ENCODE assay signal across 17 cellular contexts in genomic region chr9:99128133-99128406, GRCh38. TPM values are rescaled to one million over a fixed set of nuclear protein-coding genes. Genes with fewer than 3 reads are reported as not detected.
DNase-seq lines count a peak whose midpoint lies in the region; ATAC-seq and TF ChIP-seq lines count a peak whose summit lies in the region.
"Had no signal": no experiment of that assay in that cellular context is flagged by ENCODE, and none has a peak within 500 bp of the region (broad histone marks: within the 10 kb centered on the region; RNA-seq: fewer than 3 reads in every experiment).

No MANE protein-coding gene starts in this region.

- dilution Hi-C loops in mammary epithelial cell (cut with HindIII; ENCODE audit: low sequenced_read_pairs), result no loop called here

- BruUV-seq in MCF 10A (replicated peaks; lab: Mats Ljungman, UMichigan) (no TSS peak), mammary epithelial cell (replicated peaks; lab: Mats Ljungman, UMichigan) (TSS peak; percentile 56)

- no peak for TF ChIP-seq CTCF in MCF 10A (IDR thresholded peaks at IDR 0.05; ENCODE audit: unreplicated experiment)
- no peak for TF ChIP-seq CTCF in breast epithelium (IDR thresholded peaks at IDR 0.05)
- no peak for TF ChIP-seq CTCF in mammary epithelial cell (conservative IDR thresholded peaks at IDR 0.05 in 1 of 2, IDR thresholded peaks at IDR 0.05 in 1 of 2; ENCODE audit: extremely low read depth in 1 of 2, insufficient read depth in 1 of 2, low read depth in 1 of 2, low read length in 2 of 2)

- no peaks in the 10 kb centered on the region for H4K20me1 ChIP-seq in mammary epithelial cell (ENCODE audit: insufficient read depth, low read length)

- no peak overlapping the region for H2AFZ ChIP-seq in mammary epithelial cell (ENCODE audit: low read depth, low read length)

- TF ChIP-seq POLR2A in breast epithelium (IDR thresholded peaks at IDR 0.05), result no peak

- peaks cover 7% of the 10 kb centered on the region for H3K9me3 Mint-ChIP-seq in MCF 10A (ENCODE audit: unreplicated experiment)
- peaks cover 6 to 8% of the 10 kb centered on the region in 2 donors for H3K9me3 Mint-ChIP-seq in stimulated activated naive CD8-positive, alpha-beta T cell treated with anti-CD3 and anti-CD28 coated beads, Interleukin-15, amount 100 ng/mL, for 72 hours
- H3K9me3 Mint-ChIP-seq: IgD-negative memory B cell had no signal

- no peak overlapping the region for H3K4me3 Mint-ChIP-seq in MCF 10A (ENCODE audit: unreplicated experiment)
- H3K4me3 Mint-ChIP-seq in stimulated activated naive CD8-positive, alpha-beta T cell treated with anti-CD3 and anti-CD28 coated beads, Interleukin-15, amount 100 ng/mL, for 72 hours, result peak overlapping the region; percentile 8 to 45
- H3K4me3 Mint-ChIP-seq: IgD-negative memory B cell had no signal

- H3K36me3 ChIP-seq in breast epithelium (no peaks in the 10 kb centered on the region), mammary epithelial cell (ENCODE audit: insufficient read depth, low read length) (no peaks in the 10 kb centered on the region), H7 (replicated peaks; ENCODE audit: control insufficient read depth, insufficient read depth, low read length) (peaks cover 2% of the 10 kb centered on the region; the same call in 1 of the 2 replicates)
- H3K36me3 ChIP-seq: right atrium auricular region had no signal

- H3K4me3 ChIP-seq in breast epithelium (no peak overlapping the region), mammary epithelial cell (replicated peaks in 1 of 3; ENCODE audit: insufficient read depth in 1 of 3, low read depth in 2 of 3, low read length in 3 of 3) (no peak overlapping the region), H7 (ENCODE audit: insufficient read depth, low read depth, low read length) (no peak overlapping the region)
- H3K4me3 ChIP-seq: right atrium auricular region, SJCRH30 had no signal

- peaks cover 16% of the 10 kb centered on the region for H3K4me1 Mint-ChIP-seq in MCF 10A (ENCODE audit: insufficient read depth, unreplicated experiment)
- peaks cover 91% of the 10 kb centered on the region for H3K4me1 Mint-ChIP-seq in stimulated activated naive CD8-positive, alpha-beta T cell treated with anti-CD3 and anti-CD28 coated beads, Interleukin-15, amount 100 ng/mL, for 72 hours

- H3K27ac ChIP-seq in breast epithelium, result peak overlapping the region in 1 of 2 donors; percentile 31
- peak overlapping the region; percentile 96 for H3K27ac ChIP-seq in mammary epithelial cell (ENCODE audit: insufficient read depth, low read depth, low read length)
- H3K27ac ChIP-seq: right atrium auricular region, SJCRH30, WERI-Rb-1 had no signal

- CTCF ChIA-PET in MCF 10A (lab: Yijun Ruan, JAX) (interaction anchor here (0.8 kb wide), 1 partner anchor 280 kb away, joined by 5 read pairs; no protein-coding TSS in a partner anchor), mammary epithelial cell (lab: Charles Lee; ENCODE audit: low non-redundant PET) (no interaction called here)

- in situ Hi-C loops in mammary epithelial cell (cut with MboI; ENCODE audit: low sequenced_read_pairs in 2 of 2), result loop anchor here (25.0 kb wide), 1 partner anchor 266 kb away; no protein-coding TSS in a partner anchor

- H3K79me2 ChIP-seq in mammary epithelial cell (ENCODE audit: insufficient read depth, low read length), result peaks cover 67% of the 10 kb centered on the region

- intact Hi-C loops in MCF 10A (cut with micrococcal nuclease), result no loop called here
- intact Hi-C loops in breast epithelium (cut with DNase I; ENCODE audit: low total_unique reads), result no loop called here
- intact Hi-C loops in mammary epithelial cell (cut with micrococcal nuclease), result loop anchor here (5.0 kb wide), 1 partner anchor 111 kb away; no protein-coding TSS in a partner anchor

- H3K27ac Mint-ChIP-seq in MCF 10A (ENCODE audit: low read depth, unreplicated experiment), result peak overlapping the region; percentile 93
- H3K27ac Mint-ChIP-seq in stimulated activated naive CD8-positive, alpha-beta T cell treated with anti-CD3 and anti-CD28 coated beads, Interleukin-15, amount 100 ng/mL, for 72 hours, result peak overlapping the region in 1 of 2 donors; percentile 70

- H3K36me3 Mint-ChIP-seq in MCF 10A (ENCODE audit: insufficient read depth, unreplicated experiment), result peaks cover 16% of the 10 kb centered on the region

- H3K27me3 ChIP-seq in breast epithelium (no peaks in the 10 kb centered on the region), mammary epithelial cell (ENCODE audit: insufficient read depth, low read length) (no peaks in the 10 kb centered on the region), H7 (ENCODE audit: control insufficient read depth, insufficient read depth, low read length) (no peaks in the 10 kb centered on the region)
- H3K27me3 ChIP-seq: right atrium auricular region, SJCRH30 had no signal

- POLR2A ChIA-PET in MCF 10A (lab: Yijun Ruan, JAX), result interaction anchor here (1.4 to 3.1 kb wide), 2 partner anchors 24 to 94 kb away, joined by 3 to 20 read pairs; partner anchors contain the start of genes SEC61B and TGFBR1

- H3K9me3 ChIP-seq in breast epithelium, result no peaks in the 10 kb centered on the region
- peaks cover 7% of the 10 kb centered on the region for H3K9me3 ChIP-seq in mammary epithelial cell (replicated peaks; ENCODE audit: insufficient read depth, low read length)
- H3K9me3 ChIP-seq: right atrium auricular region had no signal

- no peaks in the 10 kb centered on the region for H3K27me3 Mint-ChIP-seq in MCF 10A (ENCODE audit: insufficient read depth, unreplicated experiment)
- no peaks in the 10 kb centered on the region for H3K27me3 Mint-ChIP-seq in stimulated activated naive CD8-positive, alpha-beta T cell treated with anti-CD3 and anti-CD28 coated beads, Interleukin-15, amount 100 ng/mL, for 72 hours
- H3K27me3 Mint-ChIP-seq: IgD-negative memory B cell had no signal

- H3K4me2 ChIP-seq in mammary epithelial cell (ENCODE audit: insufficient read depth, low read depth, low read length), result peak overlapping the region; percentile 63

- DNase-seq in MCF 10A (ENCODE audit: unreplicated experiment) (no peak), breast epithelium (ENCODE audit: low spot score in 2 of 2) (no peak), mammary epithelial cell (no peak), NCI-H146 (lab: John Stamatoyannopoulos, UW) (no peak), H7 (no peak), HuH-7.5 (ENCODE audit: low spot score) (no peak)
- peak in 1 of 2 donors; percentile 34 for DNase-seq in stimulated activated naive CD8-positive, alpha-beta T cell treated with anti-CD3 and anti-CD28 coated beads, Interleukin-15, amount 100 ng/mL, for 72 hours
- DNase-seq: cortex of kidney; kidney glomerular epithelial cell; NCI-H1436; NCI-H69; SJCRH30; stimulated activated CD4-positive, alpha-beta T cell treated with anti-CD3 and anti-CD28 coated beads, Interleukin-4, amount 100 ng/mL, for 24 hours; WERI-Rb-1 had no signal

- 100% methylated on average over 1 of the region's 1 CpG for WGBS in mammary epithelial cell (ENCODE audit: low coverage, missing lambda C conversion rate)

- H3K4me1 ChIP-seq in breast epithelium (no peaks in the 10 kb centered on the region), mammary epithelial cell (ENCODE audit: insufficient read depth, low read length) (peaks cover 48% of the 10 kb centered on the region)

- H3K9ac ChIP-seq in mammary epithelial cell (ENCODE audit: insufficient read depth, low read length), result peak overlapping the region; percentile 18

- ATAC-seq in HG03378 (IDR thresholded peaks at IDR 0.05; ENCODE audit: unreplicated experiment), result peak; percentile 37
- ATAC-seq in stimulated activated naive CD8-positive, alpha-beta T cell treated with anti-CD3 and anti-CD28 coated beads, Interleukin-15, amount 100 ng/mL, for 72 hours, result peak; percentile 79

RNA-seq across cellular contexts. Expression of gene TGFBR1, which starts 23.2 kb away (rescaled TPM):
- 27.6 and 29.4 TPM in 2 replicates for total RNA-seq in MCF 10A (2022)
- total RNA-seq in breast epithelium, result 10 to 100 TPM; 33.1 to 35.4 (median 34.5) TPM
- 100 to 1,000 TPM in 1 of 2 donors, 10 to 100 TPM in 1; 48.2 to 102 TPM for total RNA-seq in mammary epithelial cell
- 20.5 TPM for polyA plus RNA-seq in mammary epithelial cell
- polyA minus RNA-seq in mammary epithelial cell, result 107 TPM
- total RNA-seq in H7 (2014; rRNA removed; shearing (Covaris generic)), result 16.9 and 23.4 TPM in 2 replicates
